8 cellular contexts compared by ENCODE assay signal in the genomic region with DNA sequence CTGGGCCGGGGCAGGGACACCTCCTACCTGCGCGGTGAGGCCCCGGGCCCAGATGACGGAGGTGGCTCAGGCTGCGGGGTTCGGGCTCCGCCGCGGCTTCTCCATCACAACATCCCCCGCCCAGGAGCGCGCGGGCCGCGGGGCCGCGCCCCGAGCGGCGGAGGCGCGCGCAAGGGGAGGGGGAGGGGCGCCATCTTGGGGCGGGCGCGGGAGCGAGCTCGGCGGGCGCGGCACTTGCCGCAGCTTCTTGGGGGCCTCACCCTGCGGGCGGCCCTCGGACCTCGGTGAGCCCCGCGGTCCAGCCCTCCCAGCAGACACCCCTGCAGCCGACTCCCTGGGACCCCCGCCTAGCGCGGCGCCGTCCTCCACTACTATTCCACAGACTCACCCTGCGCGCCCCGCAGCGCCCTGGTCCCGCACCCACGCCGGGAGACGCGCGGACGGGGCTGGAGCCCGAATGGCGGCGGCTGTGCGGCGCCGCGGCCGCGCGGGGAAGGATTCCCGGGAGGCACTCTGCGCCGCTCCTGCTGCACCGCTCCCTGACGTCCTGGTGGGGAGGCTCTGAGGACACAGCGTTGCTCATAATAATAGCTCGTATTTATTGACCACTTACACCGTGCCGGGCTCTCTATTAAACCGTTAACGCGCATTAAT. TPM values are rescaled to one million over a fixed set of nuclear protein-coding genes. Genes with fewer than 3 reads are reported as not detected.
DNase-seq lines count a peak whose midpoint lies in the region; ATAC-seq and TF ChIP-seq lines count a peak whose summit lies in the region.

A gene (minus strand): TSS at position 137 of the 654 bp plus-strand sequence. CDS start 7,747 bp downstream, outside the sequence.

- no peaks in the 10 kb centered on the region for H3K9me2 ChIP-seq in Loucy (replicated peaks; ENCODE audit: low read depth, low read length)

- peak within 1 kb of the TSS; percentile 87 to 93 for H3K27ac ChIP-seq in breast epithelium

- H3K4me1 Mint-ChIP-seq in WTC11: peaks cover 3% of the 10 kb centered on the region

- CTCF ChIA-PET in WTC11 (lab: Charles Lee): interaction anchor here (0.6 to 4.0 kb wide), 21 partner anchors 8 to 270 kb away, joined by 3 to 49 read pairs (median 4); a partner anchor contains a TSS

- DNase-seq in BE2C (peak; percentile 66), WTC11 (ENCODE audit: low spot score) (peak; percentile 68), breast epithelium (ENCODE audit: low spot score in 2 of 2) (peak in 1 of 2 donors; percentile 32), iPS-NIHi11 (ENCODE audit: low spot score) (peak; percentile 95)

- intact Hi-C loops in breast epithelium (cut with DNase I; ENCODE audit: low total_unique reads): no loop called here

- H3K79me2 ChIP-seq in Loucy (ENCODE audit: insufficient read depth, low read length): no peaks in the 10 kb centered on the region

- peak; percentile 18 for TF ChIP-seq POLR2A in breast epithelium (IDR thresholded peaks at IDR 0.05)

- no peaks in the 10 kb centered on the region for H3K27me3 ChIP-seq in BE2C
- peaks cover 14% of the 10 kb centered on the region for H3K27me3 ChIP-seq in Loucy (ENCODE audit: insufficient read depth, low read length, poor library complexity, severe bottlenecking)
- H3K27me3 ChIP-seq in breast epithelium: no peaks in the 10 kb centered on the region
- peaks cover 15% of the 10 kb centered on the region for H3K27me3 ChIP-seq in skeletal muscle satellite cell (ENCODE audit: control insufficient read depth, insufficient read depth, low read length)

- peak within 1 kb of the TSS; percentile 72 for H3K4me3 Mint-ChIP-seq in WTC11

- H3K9me3 ChIP-seq in BE2C (no peaks in the 10 kb centered on the region), Loucy (ENCODE audit: insufficient read depth, low read depth, low read length) (no peaks in the 10 kb centered on the region), breast epithelium (no peaks in the 10 kb centered on the region), skeletal muscle satellite cell (replicated peaks; ENCODE audit: low read length) (no peaks in the 10 kb centered on the region)

- H3K27ac Mint-ChIP-seq in WTC11: no peak within 1 kb of the TSS

- no peaks in the 10 kb centered on the region for H3K9me3 Mint-ChIP-seq in WTC11

- peak within 1 kb of the TSS; percentile 65 for H3K4me3 ChIP-seq in BE2C (ENCODE audit: low read depth, low read length)
- H3K4me3 ChIP-seq in Loucy (ENCODE audit: low read length, poor library complexity, severe bottlenecking): peak within 1 kb of the TSS; percentile 68
- H3K4me3 ChIP-seq in breast epithelium: peak within 1 kb of the TSS; percentile 87 to 97 (median 93)
- H3K4me3 ChIP-seq in skeletal muscle satellite cell (ENCODE audit: low read length): peak within 1 kb of the TSS; percentile 97

- H3F3A ChIP-seq in Loucy (ENCODE audit: low read depth): no peaks in the 10 kb centered on the region

- H4K20me1 ChIP-seq in Loucy (ENCODE audit: insufficient read depth, low read length, poor library complexity, severe bottlenecking): no peaks in the 10 kb centered on the region

- peak; percentile 64 for ATAC-seq in GM19438 (IDR thresholded peaks at IDR 0.05; ENCODE audit: low read depth, unreplicated experiment)
- peak; percentile 78 for ATAC-seq in WTC11
- no peak for ATAC-seq in GM18517 (IDR thresholded peaks at IDR 0.05; ENCODE audit: unreplicated experiment)

- peak within 1 kb of the TSS; percentile 62 for H3K4me2 ChIP-seq in Loucy (ENCODE audit: low read depth, low read length, poor library complexity, severe bottlenecking)
- H3K4me2 ChIP-seq in skeletal muscle satellite cell (ENCODE audit: low read length): peak within 1 kb of the TSS; percentile 89

- no peaks in the 10 kb centered on the region for H3K36me3 Mint-ChIP-seq in WTC11

- no peaks in the 10 kb centered on the region for H3K36me3 ChIP-seq in BE2C
- no peaks in the 10 kb centered on the region for H3K36me3 ChIP-seq in Loucy (ENCODE audit: insufficient read depth, low read length)
- H3K36me3 ChIP-seq in breast epithelium: no peaks in the 10 kb centered on the region
- H3K36me3 ChIP-seq in skeletal muscle satellite cell (ENCODE audit: insufficient read depth, low read length): no peaks in the 10 kb centered on the region

- no peaks in the 10 kb centered on the region for H3K4me1 ChIP-seq in BE2C
- H3K4me1 ChIP-seq in Loucy (ENCODE audit: insufficient read depth, low read length, poor library complexity, severe bottlenecking): peaks cover 11% of the 10 kb centered on the region
- peaks cover 5% of the 10 kb centered on the region in 2 donors for H3K4me1 ChIP-seq in breast epithelium
- H3K4me1 ChIP-seq in skeletal muscle satellite cell (ENCODE audit: control insufficient read depth, insufficient read depth, low read length): peaks cover 10% of the 10 kb centered on the region

- H3K27me3 Mint-ChIP-seq in WTC11 (ENCODE audit: low read depth): peaks cover 43% of the 10 kb centered on the region

- POLR2A ChIA-PET in WTC11 (lab: Charles Lee): interaction anchor here (0.5 to 1.4 kb wide), 4 partner anchors 14 to 282 kb away, joined by 3 to 6 read pairs (median 4); a partner anchor contains a TSS

- no peak for TF ChIP-seq CTCF in BE2C (IDR thresholded peaks at IDR 0.05; ENCODE audit: low read depth, low read length)
- TF ChIP-seq CTCF in Loucy (conservative IDR thresholded peaks at IDR 0.05; ENCODE audit: low read length): no peak
- no peak for TF ChIP-seq CTCF in WTC11 (IDR thresholded peaks at IDR 0.05)
- peak in 1 of 3 donors; percentile 16 for TF ChIP-seq CTCF in breast epithelium (IDR thresholded peaks at IDR 0.05)

- H3K9ac ChIP-seq in Loucy (ENCODE audit: low read depth, low read length, poor library complexity, severe bottlenecking): no peak within 1 kb of the TSS
- peak within 1 kb of the TSS; percentile 89 for H3K9ac ChIP-seq in skeletal muscle satellite cell (ENCODE audit: low read depth, low read length)

- peak within 1 kb of the TSS; percentile 67; the same call in 1 of the 2 replicates for H2AFZ ChIP-seq in Loucy (ENCODE audit: low read length)

TF ChIP-seq in WTC11, 78 proteins besides CTCF, POLR2A, EP300 and RAD21 (continues in another document):
- TF ChIP-seq FOXJ3 (CRISPR knock-in tag; IDR thresholded peaks at IDR 0.05; ENCODE audit: borderline replicate concordance): no peak
- TF ChIP-seq, protein P1, sequence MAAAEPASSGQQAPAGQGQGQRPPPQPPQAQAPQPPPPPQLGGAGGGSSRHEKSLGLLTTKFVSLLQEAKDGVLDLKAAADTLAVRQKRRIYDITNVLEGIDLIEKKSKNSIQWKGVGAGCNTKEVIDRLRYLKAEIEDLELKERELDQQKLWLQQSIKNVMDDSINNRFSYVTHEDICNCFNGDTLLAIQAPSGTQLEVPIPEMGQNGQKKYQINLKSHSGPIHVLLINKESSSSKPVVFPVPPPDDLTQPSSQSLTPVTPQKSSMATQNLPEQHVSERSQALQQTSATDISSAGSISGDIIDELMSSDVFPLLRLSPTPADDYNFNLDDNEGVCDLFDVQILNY (CRISPR knock-in tag; IDR thresholded peaks at IDR 0.05): peak; percentile 35; the same call in 1 of the 2 replicates
- TF ChIP-seq SP1 (CRISPR knock-in tag; conservative IDR thresholded peaks at IDR 0.05): 0 out of 2 replicates have a peak, but pooled peaks have one; percentile 43
- no peak for TF ChIP-seq ATF1 (CRISPR knock-in tag; IDR thresholded peaks at IDR 0.05)
- TF ChIP-seq ZNF671 (CRISPR knock-in tag; IDR thresholded peaks at IDR 0.05): no peak
- no peak for TF ChIP-seq NR1H2 (CRISPR knock-in tag; IDR thresholded peaks at IDR 0.05)
- TF ChIP-seq, protein P2, sequence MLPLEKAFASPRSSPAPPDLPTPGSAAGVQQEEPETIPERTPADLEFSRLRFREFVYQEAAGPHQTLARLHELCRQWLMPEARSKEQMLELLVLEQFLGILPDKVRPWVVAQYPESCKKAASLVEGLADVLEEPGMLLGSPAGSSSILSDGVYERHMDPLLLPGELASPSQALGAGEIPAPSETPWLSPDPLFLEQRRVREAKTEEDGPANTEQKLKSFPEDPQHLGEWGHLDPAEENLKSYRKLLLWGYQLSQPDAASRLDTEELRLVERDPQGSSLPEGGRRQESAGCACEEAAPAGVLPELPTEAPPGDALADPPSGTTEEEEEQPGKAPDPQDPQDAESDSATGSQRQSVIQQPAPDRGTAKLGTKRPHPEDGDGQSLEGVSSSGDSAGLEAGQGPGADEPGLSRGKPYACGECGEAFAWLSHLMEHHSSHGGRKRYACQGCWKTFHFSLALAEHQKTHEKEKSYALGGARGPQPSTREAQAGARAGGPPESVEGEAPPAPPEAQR (CRISPR knock-in tag; IDR thresholded peaks at IDR 0.05): 0 out of 2 replicates have a peak, but pooled peaks have one; percentile 35
- no peak for TF ChIP-seq SOX15 (CRISPR knock-in tag; IDR thresholded peaks at IDR 0.05)
- TF ChIP-seq MXD4 (CRISPR knock-in tag; IDR thresholded peaks at IDR 0.05; ENCODE audit: borderline replicate concordance): no peak
- peak; percentile 39; the same call in 1 of the 2 replicates for TF ChIP-seq FOXK1 (CRISPR knock-in tag; IDR thresholded peaks at IDR 0.05)
- no peak for TF ChIP-seq ELF4 (CRISPR knock-in tag; IDR thresholded peaks at IDR 0.05; ENCODE audit: low read depth)
- TF ChIP-seq, protein P3, sequence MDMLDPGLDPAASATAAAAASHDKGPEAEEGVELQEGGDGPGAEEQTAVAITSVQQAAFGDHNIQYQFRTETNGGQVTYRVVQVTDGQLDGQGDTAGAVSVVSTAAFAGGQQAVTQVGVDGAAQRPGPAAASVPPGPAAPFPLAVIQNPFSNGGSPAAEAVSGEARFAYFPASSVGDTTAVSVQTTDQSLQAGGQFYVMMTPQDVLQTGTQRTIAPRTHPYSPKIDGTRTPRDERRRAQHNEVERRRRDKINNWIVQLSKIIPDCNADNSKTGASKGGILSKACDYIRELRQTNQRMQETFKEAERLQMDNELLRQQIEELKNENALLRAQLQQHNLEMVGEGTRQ (CRISPR knock-in tag; IDR thresholded peaks at IDR 0.05): no peak
- TF ChIP-seq CREM (CRISPR knock-in tag; IDR thresholded peaks at IDR 0.05): no peak

RNA-seq across cellular contexts. Expression of the gene that starts here (rescaled TPM):
- 70.0 TPM for polyA plus RNA-seq in BE2C (2012; ENCODE audit: insufficient read depth, insufficient read length, low read depth)
- 32.1 to 33.1 TPM (median 32.7 TPM) in 3 replicates for total RNA-seq in WTC11 (2021)
- 10 to 100 TPM; 25.6 to 40.0 (median 36.3) TPM for total RNA-seq in breast epithelium
- 18.5 and 23.2 TPM in 2 replicates for total RNA-seq in skeletal muscle satellite cell (2012; rRNA removed)
